Comparison of ENCODE assay signal across 17 cellular contexts in genomic region chr7:151186640-151187408, GRCh38. TPM values are rescaled to one million over a fixed set of nuclear protein-coding genes. Genes with fewer than 3 reads are reported as not detected.
"Had no signal": no experiment of that assay in that cellular context is flagged by ENCODE, and none has a peak within 500 bp of the region (broad histone marks: within the 10 kb centered on the region; RNA-seq: fewer than 3 reads in every experiment).

A gene with protein sequence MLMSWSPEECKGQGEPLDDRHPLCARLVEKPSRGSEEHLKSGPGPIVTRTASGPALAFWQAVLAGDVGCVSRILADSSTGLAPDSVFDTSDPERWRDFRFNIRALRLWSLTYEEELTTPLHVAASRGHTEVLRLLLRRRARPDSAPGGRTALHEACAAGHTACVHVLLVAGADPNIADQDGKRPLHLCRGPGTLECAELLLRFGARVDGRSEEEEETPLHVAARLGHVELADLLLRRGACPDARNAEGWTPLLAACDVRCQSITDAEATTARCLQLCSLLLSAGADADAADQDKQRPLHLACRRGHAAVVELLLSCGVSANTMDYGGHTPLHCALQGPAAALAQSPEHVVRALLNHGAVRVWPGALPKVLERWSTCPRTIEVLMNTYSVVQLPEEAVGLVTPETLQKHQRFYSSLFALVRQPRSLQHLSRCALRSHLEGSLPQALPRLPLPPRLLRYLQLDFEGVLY (minus strand): TSS chr7:151187250. CDS start chr7:151187130, 120 bp downstream.

- H3K4me1 ChIP-seq: breast epithelium, esophagus squamous epithelium, right lobe of liver, stomach had no signal

- H3K4me3 ChIP-seq: breast epithelium, esophagus squamous epithelium, right lobe of liver, stomach, thoracic aorta had no signal

- H3K36me3 ChIP-seq: breast epithelium, esophagus squamous epithelium, right lobe of liver, stomach, thoracic aorta had no signal

- H3K27ac ChIP-seq: breast epithelium, esophagus squamous epithelium, right lobe of liver, stomach, thoracic aorta had no signal

- H3K27me3 ChIP-seq: breast epithelium, right lobe of liver had no signal

- DNase-seq: activated CD4-positive, alpha-beta memory T cell treated with anti-CD3 and anti-CD28 coated beads for 36 hours; activated CD4-positive, alpha-beta T cell treated with anti-CD3 and anti-CD28 coated beads for 1 hour; activated naive CD8-positive, alpha-beta T cell treated with anti-CD3 and anti-CD28 coated beads, Interleukin-2, amount 10 ng/mL, durations not matched to agents 7 days and 5 days; activated T-cell treated with anti-CD3 and anti-CD28 coated beads, Interleukin-2, amount 50 U/mL, for 48 hours; esophagus squamous epithelium; foreskin fibroblast; stimulated activated CD4-positive, alpha-beta T cell treated with anti-CD3 and anti-CD28 coated beads, Interleukin-2, amount 100 ng/mL, for 48 hours; stomach; SW 1271 had no signal

- FAIRE-seq: keratinocyte had no signal

- H3K9me3 ChIP-seq: breast epithelium, esophagus squamous epithelium, right lobe of liver, stomach, thoracic aorta had no signal

RNA-seq across cellular contexts. Expression of the gene that starts here (rescaled TPM):
- total RNA-seq: activated CD4-positive, alpha-beta memory T cell treated with anti-CD3 and anti-CD28 coated beads for 36 hours; activated naive CD8-positive, alpha-beta T cell treated with anti-CD3 and anti-CD28 coated beads, Interleukin-2, amount 10 ng/mL, durations not matched to agents 7 days and 5 days; aorta; breast epithelium; esophagus squamous epithelium; liver; mesenteric fat pad; right lobe of liver; stomach; thoracic aorta; urinary bladder had no signal
- polyA plus RNA-seq: aorta, keratinocyte, liver, urinary bladder had no signal
